In genomic region chr5:2320611-2321010, GRCh38 we compare ENCODE assay signal across 17 cellular contexts.
DNase-seq lines count a peak whose midpoint lies in the region; FAIRE-seq and TF ChIP-seq lines count a peak whose summit lies in the region.
"Had no signal": no experiment of that assay in that cellular context is flagged by ENCODE, and none has a peak within 500 bp of the region (broad histone marks: within the 10 kb centered on the region; RNA-seq: fewer than 3 reads in every experiment).

No MANE protein-coding gene starts in this region.

- no peaks in the 10 kb centered on the region for H3K4me1 Mint-ChIP-seq in CD14-positive monocyte
- H3K4me1 Mint-ChIP-seq: CD4-positive, alpha-beta memory T cell; IgD-negative memory B cell had no signal

- no peak overlapping the region for H3K14ac ChIP-seq in H1 (ENCODE audit: insufficient read length)

- no peaks in the 10 kb centered on the region for H3K79me2 ChIP-seq in H1 (ENCODE audit: control insufficient read depth in 1 of 2, insufficient read depth in 2 of 2, low read length in 2 of 2)
- no peaks in the 10 kb centered on the region for H3K79me2 ChIP-seq in osteoblast (ENCODE audit: insufficient read depth, low read length)

- intact Hi-C loops in left ventricle myocardium inferior (cut with micrococcal nuclease) (no loop called here), CD14-positive monocyte (cut with micrococcal nuclease) (no loop called here)

- H3K27me3 ChIP-seq in H1 (replicated peaks in 1 of 4; ENCODE audit: control insufficient read depth in 3 of 4, extremely low read depth in 1 of 4, insufficient read depth in 3 of 4, low read length in 3 of 4) (no peaks in the 10 kb centered on the region), osteoblast (ENCODE audit: insufficient read depth, low read length) (no peaks in the 10 kb centered on the region), left ventricle myocardium inferior (ENCODE audit: low read depth) (peaks cover 52% of the 10 kb centered on the region)

- no peak overlapping the region for H4K91ac ChIP-seq in H1 (replicated peaks; ENCODE audit: insufficient read length, low read length)

- H3K9me3 ChIP-seq in H1 (ENCODE audit: insufficient read depth in 2 of 2, low read depth in 1 of 2, low read length in 1 of 2) (no peaks in the 10 kb centered on the region; a peak in 1 of 4 replicates), osteoblast (ENCODE audit: low read depth, low read length) (no peaks in the 10 kb centered on the region), left ventricle myocardium inferior (replicated peaks) (peaks cover 16% of the 10 kb centered on the region)
- H3K9me3 ChIP-seq: A549 had no signal

- TF ChIP-seq EP300 in H1 (IDR thresholded peaks at IDR 0.05; ENCODE audit: borderline replicate concordance in 1 of 2, low read depth in 2 of 2, low read length in 2 of 2), result no peak

- H3K27me3 Mint-ChIP-seq in CD14-positive monocyte (ENCODE audit: low read depth in 3 of 3), result peaks cover 0 to 1% (median 0%) of the 10 kb centered on the region in 3 donors
- H3K27me3 Mint-ChIP-seq: CD4-positive, alpha-beta memory T cell; IgD-negative memory B cell had no signal

- H4K5ac ChIP-seq in H1 (ENCODE audit: insufficient read length, low read depth, low read length), result no peak overlapping the region

- H2BK5ac ChIP-seq in H1 (ENCODE audit: low read depth, low read length), result no peak overlapping the region

- no peak for TF ChIP-seq POLR2A in H1 (IDR thresholded peaks at IDR 0.05; ENCODE audit: control extremely low read depth in 1 of 2, low read depth in 2 of 2, low read length in 2 of 2)

- H3K4ac ChIP-seq in H1 (replicated peaks; ENCODE audit: insufficient read length, low read depth, low read length), result no peak overlapping the region

- H2BK12ac ChIP-seq in H1 (ENCODE audit: low read depth, low read length), result no peak overlapping the region

- no peak overlapping the region for H3K27ac ChIP-seq in H1 (ENCODE audit: low read depth, low read length)
- no peak overlapping the region for H3K27ac ChIP-seq in osteoblast (ENCODE audit: low read depth, low read length)
- no peak overlapping the region for H3K27ac ChIP-seq in left ventricle myocardium inferior (replicated peaks)
- H3K27ac ChIP-seq: A549, C4-2B had no signal

- H3K36me3 Mint-ChIP-seq in CD14-positive monocyte, result no peaks in the 10 kb centered on the region
- H3K36me3 Mint-ChIP-seq: CD4-positive, alpha-beta memory T cell; IgD-negative memory B cell had no signal

- no peaks in the 10 kb centered on the region for H3K23me2 ChIP-seq in H1 (ENCODE audit: low read depth, low read length)

- no peak overlapping the region for H3K18ac ChIP-seq in H1 (ENCODE audit: extremely low read depth, low read length)

- no peak overlapping the region for H3K23ac ChIP-seq in H1 (ENCODE audit: insufficient read length)

- no peak overlapping the region for H2BK20ac ChIP-seq in H1 (ENCODE audit: low read length)

- no peaks in the 10 kb centered on the region for H3K79me1 ChIP-seq in H1 (ENCODE audit: low read depth, low read length)

- H3K4me2 ChIP-seq in H1 (ENCODE audit: insufficient read depth in 1 of 2, low read depth in 2 of 2, low read length in 2 of 2) (no peak overlapping the region), osteoblast (ENCODE audit: insufficient read depth, low read length) (no peak overlapping the region)
- H3K4me2 ChIP-seq: A549 had no signal

- no peaks in the 10 kb centered on the region; a peak in 1 of 7 replicates for H3K4me1 ChIP-seq in H1 (replicated peaks in 1 of 4; ENCODE audit: control insufficient read depth in 3 of 4, insufficient read depth in 4 of 4, low read length in 3 of 4)
- no peaks in the 10 kb centered on the region for H3K4me1 ChIP-seq in osteoblast (ENCODE audit: insufficient read depth, low read length)
- H3K4me1 ChIP-seq in left ventricle myocardium inferior, result no peaks in the 10 kb centered on the region
- H3K4me1 ChIP-seq: A549 had no signal

- no peak overlapping the region for H3K4me3 Mint-ChIP-seq in CD14-positive monocyte
- H3K4me3 Mint-ChIP-seq: CD4-positive, alpha-beta memory T cell; H9; IgD-negative memory B cell had no signal

- H4K8ac ChIP-seq in H1 (ENCODE audit: extremely low read depth, insufficient read depth, low read length), result no peak overlapping the region

- H3K9ac ChIP-seq in H1 (replicated peaks in 1 of 4; ENCODE audit: extremely low read depth in 1 of 4, low read depth in 3 of 4, low read length in 3 of 4), result no peak overlapping the region

- POLR2A ChIA-PET in H1 (lab: Charles Lee; ENCODE audit: partially characterized antibody), result no interaction called here

- DNase-seq in HT1080 (ENCODE audit: low read depth) (peak; percentile 28), H1 (ENCODE audit: low read depth in 1 of 2, low spot score in 2 of 2) (no peak), osteoblast (ENCODE audit: insufficient read length, low spot score, missing footprints) (peak; percentile 35), left ventricle myocardium inferior (no peak), CD14-positive monocyte (ENCODE audit: low spot score) (no peak), amniotic stem cell (lab: John Stamatoyannopoulos, UW) (no peak)
- DNase-seq: AML-193; CD4-positive, alpha-beta memory T cell; DMS153; DMS79; GF-D8; GOT3; H9 had no signal

- H2AFZ ChIP-seq in H1 (ENCODE audit: low read length), result peak overlapping the region; percentile 70; the same call in 1 of the 2 replicates
- no peak overlapping the region for H2AFZ ChIP-seq in osteoblast (ENCODE audit: low read length)

- no peak overlapping the region for H3K27ac Mint-ChIP-seq in CD14-positive monocyte
- H3K27ac Mint-ChIP-seq: CD4-positive, alpha-beta memory T cell; H9 had no signal

- FAIRE-seq in H1 (lab: Jason Lieb, UNC), result no peak
- FAIRE-seq: A549, HepG2 had no signal

- 92% methylated on average over 7 of the region's 7 CpGs; no CpG with 5 or more reads in 1 of the 2 experiments for WGBS in H1 (ENCODE audit: extremely low coverage in 1 of 2, insufficient coverage in 1 of 2, insufficient read length in 1 of 2, insufficient replicate concordance in 2 of 2, low coverage in 1 of 2, low lambda C conversion rate in 2 of 2, missing lambda C conversion rate in 1 of 2), 2 experiments

- no peak overlapping the region for H2AK5ac ChIP-seq in H1 (ENCODE audit: low read depth, low read length)

- H3K36me3 ChIP-seq in H1 (ENCODE audit: control insufficient read depth in 2 of 4, insufficient read depth in 4 of 4, low read length in 3 of 4), result no peaks in the 10 kb centered on the region
- no peaks in the 10 kb centered on the region for H3K36me3 ChIP-seq in osteoblast (ENCODE audit: insufficient read depth, low read length)
- H3K36me3 ChIP-seq in left ventricle myocardium inferior, result no peaks in the 10 kb centered on the region

- no peak for TF ChIP-seq RAD21 in H1 (IDR thresholded peaks at IDR 0.05 in 1 of 2, conservative IDR thresholded peaks at IDR 0.05 in 1 of 2; ENCODE audit: low read depth in 2 of 2, low read length in 2 of 2)

- H2BK120ac ChIP-seq in H1 (replicated peaks; ENCODE audit: low read depth, low read length), result no peak overlapping the region

- H4K20me1 ChIP-seq in H1 (replicated peaks in 1 of 2; ENCODE audit: control insufficient read depth in 1 of 2, insufficient read depth in 2 of 2, low read length in 2 of 2) (peaks cover 0 to 2% of the 10 kb centered on the region in 2 experiments), osteoblast (ENCODE audit: insufficient read depth, low read length) (no peaks in the 10 kb centered on the region)

- no peak overlapping the region for H2BK15ac ChIP-seq in H1 (ENCODE audit: low read length)

- CTCF ChIA-PET in H1 (lab: Charles Lee; ENCODE audit: partially characterized antibody), result interaction anchor here (1.2 kb wide), 1 partner anchor 17 kb away, joined by 3 read pairs; no protein-coding TSS in a partner anchor

- H3K4me3 ChIP-seq in H1 (ENCODE audit: extremely low read depth in 1 of 4, insufficient read depth in 2 of 4, low read depth in 3 of 4, low read length in 4 of 4) (no peak overlapping the region), osteoblast (ENCODE audit: insufficient read depth, low read length) (no peak overlapping the region), left ventricle myocardium inferior (no peak overlapping the region)
- H3K4me3 ChIP-seq: A549 had no signal

- no peak for TF ChIP-seq CTCF in H1 (IDR thresholded peaks at IDR 0.05; ENCODE audit: control extremely low read depth in 1 of 3, insufficient read depth in 1 of 3, low read depth in 1 of 3, low read length in 3 of 3)
- TF ChIP-seq CTCF in osteoblast (IDR thresholded peaks at IDR 0.05; ENCODE audit: extremely low read depth, low read depth, low read length), result no peak
- no peak for TF ChIP-seq CTCF in left ventricle myocardium inferior (IDR thresholded peaks at IDR 0.05; ENCODE audit: borderline replicate concordance)
- TF ChIP-seq CTCF in CD14-positive monocyte (IDR thresholded peaks at IDR 0.05), result no peak

- peaks cover 2 to 23% (median 7%) of the 10 kb centered on the region in 7 donors for H3K9me3 Mint-ChIP-seq in CD14-positive monocyte
- H3K9me3 Mint-ChIP-seq: H9 had no signal

- no peak overlapping the region for H3K56ac ChIP-seq in H1 (replicated peaks; ENCODE audit: insufficient read length, low read depth, low read length)

TF ChIP-seq in H1, 55 proteins besides CTCF, POLR2A, EP300 and RAD21 (continues in another document):
- TF ChIP-seq ASH2L (IDR thresholded peaks at IDR 0.05; ENCODE audit: low read length), result no peak
- no peak for TF ChIP-seq ZNF274 (IDR thresholded peaks at IDR 0.05; ENCODE audit: borderline replicate concordance, extremely low read depth, low read length)
- TF ChIP-seq NRF1 (IDR thresholded peaks at IDR 0.05; ENCODE audit: low read depth, low read length), result no peak

Comparison
In these comparisons a context has a peak if more than half of its experiments do, and no peak if none do; other contexts are left out.
1. DNase-seq: peak in HT1080 (single experiment) and osteoblast (single experiment); none in H1 (0 of 2), left ventricle myocardium inferior (single experiment), CD14-positive monocyte (single experiment) and amniotic stem cell (single experiment).